ENCODE assay signal across 8 cellular contexts in genomic region chr5:141223112-141223783, GRCh38. TPM values are rescaled to one million over a fixed set of nuclear protein-coding genes. Genes with fewer than 3 reads are reported as not detected.
A peak's percentile ranks its signal among the peaks of the same experiment; 100 is the strongest.
DNase-seq lines count a peak whose midpoint lies in the region; ATAC-seq, FAIRE-seq and TF ChIP-seq lines count a peak whose summit lies in the region.

PCDHB14 (plus strand) TSS chr5:141223343; CDS start chr5:141223506, 163 bp downstream.

- DNase-seq in NCI-H2107 treated with DMSO at 0.1 percent for 48 hours (lab: John Stamatoyannopoulos, UW; ENCODE audit: unreplicated experiment) (peak; percentile 1), NCI-H2107 (lab: John Stamatoyannopoulos, UW) (no peak), NCI-H1092 treated with DMSO at 0.1 percent for 48 hours (lab: John Stamatoyannopoulos, UW) (peak; percentile 40), amniotic epithelial cell (ENCODE audit: low read depth) (peak; percentile 15), lower lobe of right lung (no peak), GM12891 (ENCODE audit: insufficient read length, low spot score) (no peak)

- H3K4me1 ChIP-seq in lower lobe of right lung: no peaks in the 10 kb centered on the region

- FAIRE-seq in GM12891 (lab: Jason Lieb, UNC): no peak

- no peaks in the 10 kb centered on the region for H3K36me3 ChIP-seq in lower lobe of right lung

- peak within 1 kb of the TSS; percentile 31 for H3K4me3 ChIP-seq in lower lobe of right lung

- ATAC-seq in lower lobe of right lung (no peak), HG02588 (IDR thresholded peaks at IDR 0.05; ENCODE audit: unreplicated experiment) (no peak), GM18858 (IDR thresholded peaks at IDR 0.05; ENCODE audit: unreplicated experiment) (no peak)

- H3K9me3 ChIP-seq in lower lobe of right lung: peaks cover 78% of the 10 kb centered on the region

- intact Hi-C loops in lower lobe of right lung (cut with DNase I): no loop called here

- TF ChIP-seq POLR2A in GM12891 (IDR thresholded peaks at IDR 0.05; ENCODE audit: low read depth, low read length): no peak

- H3K27me3 ChIP-seq in lower lobe of right lung (ENCODE audit: low read depth): no peaks in the 10 kb centered on the region

- no peak within 1 kb of the TSS for H3K27ac ChIP-seq in lower lobe of right lung

- TF ChIP-seq CTCF in lower lobe of right lung (IDR thresholded peaks at IDR 0.05): no peak

TF ChIP-seq in GM12891, 5 proteins besides CTCF, POLR2A, EP300 and RAD21:
- TF ChIP-seq TAF1 (IDR thresholded peaks at IDR 0.05; ENCODE audit: low read depth, low read length) (no peak), POU2F2 (IDR thresholded peaks at IDR 0.05; ENCODE audit: low read depth, low read length) (no peak), POLR2AphosphoS5 (IDR thresholded peaks at IDR 0.05; ENCODE audit: low read depth, low read length) (no peak), SPI1 (IDR thresholded peaks at IDR 0.05; ENCODE audit: low read depth, low read length) (no peak), PAX5 (IDR thresholded peaks at IDR 0.05; ENCODE audit: insufficient read depth, low read length, severe bottlenecking) (no peak)

RNA-seq across cellular contexts. Expression of gene PCDHB14, which starts in this region (rescaled TPM):
- total RNA-seq in lower lobe of right lung: 2.1 TPM
- polyA plus RNA-seq in GM12891 (2012; ENCODE audit: low read depth, missing spikeins): not detected

Comparison
In these comparisons a context has a peak if more than half of its experiments do, and no peak if none do; other contexts are left out.
1. DNase-seq: peak in NCI-H2107 treated with DMSO at 0.1 percent for 48 hours (single experiment), NCI-H1092 treated with DMSO at 0.1 percent for 48 hours (single experiment) and amniotic epithelial cell (single experiment); none in NCI-H2107 (single experiment), lower lobe of right lung (single experiment) and GM12891 (single experiment).